In the genomic region with DNA sequence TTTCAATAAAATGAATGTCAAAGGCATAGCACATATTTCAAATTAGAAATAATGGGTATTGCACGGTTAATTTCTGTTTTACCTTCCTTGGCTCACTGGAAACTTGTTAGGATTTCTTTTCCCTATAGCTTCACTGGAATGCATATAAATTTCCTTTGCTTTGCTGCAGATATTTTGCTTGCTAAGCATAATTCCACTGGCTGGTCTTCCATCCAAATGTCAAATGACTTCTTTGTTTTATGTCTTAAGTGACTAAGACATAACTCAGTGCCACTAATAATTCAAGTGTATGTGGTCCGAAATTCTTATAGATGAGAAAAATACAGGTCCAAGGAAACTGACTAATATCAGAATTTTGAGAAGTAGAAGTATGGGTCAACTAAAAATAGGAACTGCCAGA, we compare ENCODE assay signal across 1 cellular context.
TF ChIP-seq lines count a peak whose summit lies in the region.

No MANE protein-coding gene starts in this region.

TF ChIP-seq in liver, 16 proteins besides CTCF, POLR2A, EP300 and RAD21 (continued from another document):
- TF ChIP-seq, protein P1, sequence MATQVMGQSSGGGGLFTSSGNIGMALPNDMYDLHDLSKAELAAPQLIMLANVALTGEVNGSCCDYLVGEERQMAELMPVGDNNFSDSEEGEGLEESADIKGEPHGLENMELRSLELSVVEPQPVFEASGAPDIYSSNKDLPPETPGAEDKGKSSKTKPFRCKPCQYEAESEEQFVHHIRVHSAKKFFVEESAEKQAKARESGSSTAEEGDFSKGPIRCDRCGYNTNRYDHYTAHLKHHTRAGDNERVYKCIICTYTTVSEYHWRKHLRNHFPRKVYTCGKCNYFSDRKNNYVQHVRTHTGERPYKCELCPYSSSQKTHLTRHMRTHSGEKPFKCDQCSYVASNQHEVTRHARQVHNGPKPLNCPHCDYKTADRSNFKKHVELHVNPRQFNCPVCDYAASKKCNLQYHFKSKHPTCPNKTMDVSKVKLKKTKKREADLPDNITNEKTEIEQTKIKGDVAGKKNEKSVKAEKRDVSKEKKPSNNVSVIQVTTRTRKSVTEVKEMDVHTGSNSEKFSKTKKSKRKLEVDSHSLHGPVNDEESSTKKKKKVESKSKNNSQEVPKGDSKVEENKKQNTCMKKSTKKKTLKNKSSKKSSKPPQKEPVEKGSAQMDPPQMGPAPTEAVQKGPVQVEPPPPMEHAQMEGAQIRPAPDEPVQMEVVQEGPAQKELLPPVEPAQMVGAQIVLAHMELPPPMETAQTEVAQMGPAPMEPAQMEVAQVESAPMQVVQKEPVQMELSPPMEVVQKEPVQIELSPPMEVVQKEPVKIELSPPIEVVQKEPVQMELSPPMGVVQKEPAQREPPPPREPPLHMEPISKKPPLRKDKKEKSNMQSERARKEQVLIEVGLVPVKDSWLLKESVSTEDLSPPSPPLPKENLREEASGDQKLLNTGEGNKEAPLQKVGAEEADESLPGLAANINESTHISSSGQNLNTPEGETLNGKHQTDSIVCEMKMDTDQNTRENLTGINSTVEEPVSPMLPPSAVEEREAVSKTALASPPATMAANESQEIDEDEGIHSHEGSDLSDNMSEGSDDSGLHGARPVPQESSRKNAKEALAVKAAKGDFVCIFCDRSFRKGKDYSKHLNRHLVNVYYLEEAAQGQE (IDR thresholded peaks at IDR 0.05) = no peak
